Comparison of ENCODE assay signal across 1 cellular context in the genomic region with DNA sequence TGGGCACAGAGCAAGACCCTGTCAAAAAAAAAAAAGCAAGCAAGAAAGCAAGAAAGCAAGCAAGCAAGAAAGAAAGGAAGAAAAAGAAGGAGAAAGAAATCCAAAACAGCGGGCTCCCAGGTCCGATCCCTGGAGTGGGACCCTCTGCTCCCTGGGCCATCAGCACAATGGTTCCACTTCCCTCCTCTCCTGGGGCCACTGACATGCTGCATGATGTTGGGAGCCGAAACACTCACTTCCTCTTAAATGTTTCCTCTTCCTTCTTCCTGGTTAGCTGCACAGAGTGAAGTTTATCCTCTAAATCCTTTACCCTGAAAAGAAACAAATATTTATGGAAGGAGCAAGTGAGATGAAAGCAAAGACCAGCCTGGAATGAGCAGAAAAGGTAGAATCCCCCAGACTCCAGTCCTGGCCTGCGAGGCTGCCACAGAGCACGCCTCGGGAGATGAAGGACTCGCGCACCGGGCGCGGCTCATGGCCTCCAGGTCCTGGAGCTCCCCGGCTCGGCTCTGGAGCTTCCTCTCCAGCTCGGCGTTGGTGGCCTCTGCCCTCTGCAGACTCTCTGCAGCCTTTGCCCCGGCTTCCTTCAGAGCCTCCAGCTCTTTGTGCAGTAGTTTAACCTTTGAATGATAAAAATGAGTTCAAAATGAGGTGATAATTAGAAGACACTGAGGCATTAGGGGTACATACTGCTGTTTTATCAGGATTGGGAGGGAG.
TF ChIP-seq lines count a peak whose summit lies in the region.

No MANE protein-coding gene starts in this region.

TF ChIP-seq in endothelial cell of umbilical vein, 7 proteins besides CTCF, POLR2A, EP300 and RAD21:
- TF ChIP-seq, protein P1, sequence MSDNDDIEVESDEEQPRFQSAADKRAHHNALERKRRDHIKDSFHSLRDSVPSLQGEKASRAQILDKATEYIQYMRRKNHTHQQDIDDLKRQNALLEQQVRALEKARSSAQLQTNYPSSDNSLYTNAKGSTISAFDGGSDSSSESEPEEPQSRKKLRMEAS (IDR thresholded peaks at IDR 0.05; ENCODE audit: insufficient read depth, insufficient read length), result no peak
- TF ChIP-seq EZH2 (IDR thresholded peaks at IDR 0.05; ENCODE audit: borderline replicate concordance, low read depth, low read length, severe bottlenecking) (no peak), MYC (IDR thresholded peaks at IDR 0.05; ENCODE audit: low read depth, low read length) (no peak), JUN (IDR thresholded peaks at IDR 0.05; ENCODE audit: borderline replicate concordance, insufficient read depth, insufficient read length, low read depth) (no peak), GATA2 (IDR thresholded peaks at IDR 0.05; ENCODE audit: insufficient read depth, insufficient read length, low read depth, low read length) (no peak), POLR2AphosphoS5 (IDR thresholded peaks at IDR 0.05; ENCODE audit: insufficient read depth, low read depth, low read length) (no peak), FOS (IDR thresholded peaks at IDR 0.05; ENCODE audit: borderline replicate concordance, insufficient read depth, low read length) (no peak)
